ENCODE assay signal across 16 cellular contexts in the genomic region with DNA sequence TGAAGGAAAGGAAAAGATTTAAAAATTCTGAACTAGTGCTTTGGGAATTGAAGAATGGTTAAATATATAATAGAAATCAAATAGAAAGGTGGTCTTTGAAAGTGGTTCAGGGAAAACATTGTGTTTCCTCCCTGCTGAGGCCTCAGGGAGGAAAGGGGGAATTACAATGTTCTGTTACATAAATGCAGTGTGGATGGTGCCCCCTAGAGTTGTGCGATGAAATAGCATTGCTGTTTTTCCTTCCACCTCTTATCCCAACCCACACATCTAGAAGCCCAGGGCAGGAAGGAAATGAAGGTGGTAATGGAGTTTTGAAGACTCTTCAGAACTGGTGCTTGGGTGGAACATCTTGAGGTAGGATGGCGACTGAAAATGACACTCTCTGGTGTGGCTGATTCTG. TPM values are rescaled to one million over a fixed set of nuclear protein-coding genes. Genes with fewer than 3 reads are reported as not detected.
DNase-seq lines count a peak whose midpoint lies in the region; ATAC-seq and TF ChIP-seq lines count a peak whose summit lies in the region.
"Had no signal": no experiment of that assay in that cellular context is flagged by ENCODE, and none has a peak within 500 bp of the region (broad histone marks: within the 10 kb centered on the region; RNA-seq: fewer than 3 reads in every experiment).

No MANE protein-coding gene starts in this region.

- no peak overlapping the region for H2AK5ac ChIP-seq in H9 (ENCODE audit: insufficient read length, low read length)

- H3K36me3 ChIP-seq in kidney epithelial cell (ENCODE audit: control insufficient read depth, insufficient read depth, low read length): no peaks in the 10 kb centered on the region
- H3K36me3 ChIP-seq: left ventricle myocardium inferior, Peyer's patch had no signal

- WGBS in H9 (ENCODE audit: extremely low coverage, insufficient read length, low lambda C conversion rate): no CpG with 5 or more reads among the region's 2 CpGs

- peak; percentile 84 for TF ChIP-seq CTCF in H9 (conservative IDR thresholded peaks at IDR 0.05)
- peak; percentile 27 for TF ChIP-seq CTCF in kidney epithelial cell (IDR thresholded peaks at IDR 0.05; ENCODE audit: insufficient read depth, low read length, poor library complexity, severe bottlenecking)
- TF ChIP-seq CTCF in CD14-positive monocyte (IDR thresholded peaks at IDR 0.05): no peak

- H3K9me3 Mint-ChIP-seq in H9: peaks cover 4 to 12% of the 10 kb centered on the region in 2 experiments; a peak in 4 of 5 replicates
- H3K9me3 Mint-ChIP-seq in activated naive CD8-positive, alpha-beta T cell treated with anti-CD3 and anti-CD28 coated beads, Interleukin-2, amount 50 U/mL, for 24 hours: peaks cover 6% of the 10 kb centered on the region
- H3K9me3 Mint-ChIP-seq in CD14-positive monocyte: peaks cover 0 to 6% (median 0%) of the 10 kb centered on the region in 7 donors
- H3K9me3 Mint-ChIP-seq in activated T-helper 2 cell treated with anti-CD3 and anti-CD28 coated beads, Interferon-gamma antibody, Interleukin-2, Interleukin-4, amounts not matched to agents 10 μg/mL and 5 μg/mL and 100 μg/mL, durations not matched to agents 14 hours and 24 hours and 36 hours: no peaks in the 10 kb centered on the region

- H2BK120ac ChIP-seq in H9 (ENCODE audit: low read depth, low read length, poor library complexity, severe bottlenecking): no peak overlapping the region

- H3K27me3 ChIP-seq in H9 (ENCODE audit: insufficient read depth, low read length) (peaks cover 5% of the 10 kb centered on the region; the same call in 1 of the 2 replicates), kidney epithelial cell (ENCODE audit: control insufficient read depth, insufficient read depth, low read length) (no peaks in the 10 kb centered on the region)
- H3K27me3 ChIP-seq: body of pancreas, Peyer's patch had no signal

- no peaks in the 10 kb centered on the region for H3K9me3 ChIP-seq in H9 (ENCODE audit: control insufficient read depth, low read depth, low read length)
- H3K9me3 ChIP-seq: body of pancreas, Peyer's patch had no signal

- no peak overlapping the region for H2BK12ac ChIP-seq in H9 (ENCODE audit: insufficient read length, low read depth, low read length)

- no peak overlapping the region for H4K8ac ChIP-seq in H9 (replicated peaks; ENCODE audit: insufficient read length, low read depth, low read length)

- H3K4me3 Mint-ChIP-seq in H9 (no peak overlapping the region), CD14-positive monocyte (no peak overlapping the region)
- no peak overlapping the region for H3K4me3 Mint-ChIP-seq in activated naive CD8-positive, alpha-beta T cell treated with anti-CD3 and anti-CD28 coated beads, Interleukin-2, amount 50 U/mL, for 24 hours
- no peak overlapping the region for H3K4me3 Mint-ChIP-seq in activated T-helper 2 cell treated with anti-CD3 and anti-CD28 coated beads, Interferon-gamma antibody, Interleukin-2, Interleukin-4, amounts not matched to agents 10 μg/mL and 5 μg/mL and 100 μg/mL, durations not matched to agents 14 hours and 24 hours and 36 hours (ENCODE audit: low read depth)

- H2AFZ ChIP-seq in H9 (ENCODE audit: low read length): no peak overlapping the region

- intact Hi-C loops in CD14-positive monocyte (cut with micrococcal nuclease): no loop called here
- intact Hi-C loops in activated T-helper 2 cell treated with anti-CD3 and anti-CD28 coated beads, Interferon-gamma antibody, Interleukin-2, Interleukin-4, amounts not matched to agents 10 μg/mL and 5 μg/mL and 100 μg/mL, durations not matched to agents 14 hours and 24 hours and 36 hours (cut with micrococcal nuclease): no loop called here

- no peak overlapping the region for H2BK15ac ChIP-seq in H9 (ENCODE audit: low read depth, low read length)

- no peak for ATAC-seq in activated naive CD8-positive, alpha-beta T cell treated with anti-CD3 and anti-CD28 coated beads, Interleukin-2, amount 50 U/mL, for 24 hours
- no peak for ATAC-seq in GM21423 (IDR thresholded peaks at IDR 0.05; ENCODE audit: unreplicated experiment)
- ATAC-seq: body of pancreas had no signal

- no peak overlapping the region for H3K27ac ChIP-seq in H9 (ENCODE audit: insufficient read length, low read depth, low read length)
- H3K27ac ChIP-seq: body of pancreas, left ventricle myocardium inferior, Peyer's patch had no signal

- H3K14ac ChIP-seq in H9 (ENCODE audit: insufficient read depth, low read length): no peak overlapping the region

- no peak overlapping the region for H2BK5ac ChIP-seq in H9 (ENCODE audit: insufficient read length, low read length)

- H3K18ac ChIP-seq in H9 (ENCODE audit: insufficient read length, low read depth, low read length): no peak overlapping the region

- peaks cover 0 to 35% (median 0%) of the 10 kb centered on the region in 3 experiments; a peak in 3 of 7 replicates for H3K36me3 Mint-ChIP-seq in H9 (ENCODE audit: insufficient read depth in 1 of 3, low read depth in 3 of 3)
- H3K36me3 Mint-ChIP-seq in activated naive CD8-positive, alpha-beta T cell treated with anti-CD3 and anti-CD28 coated beads, Interleukin-2, amount 50 U/mL, for 24 hours (ENCODE audit: low read depth): no peaks in the 10 kb centered on the region
- H3K36me3 Mint-ChIP-seq in CD14-positive monocyte: no peaks in the 10 kb centered on the region
- H3K36me3 Mint-ChIP-seq in activated T-helper 2 cell treated with anti-CD3 and anti-CD28 coated beads, Interferon-gamma antibody, Interleukin-2, Interleukin-4, amounts not matched to agents 10 μg/mL and 5 μg/mL and 100 μg/mL, durations not matched to agents 14 hours and 24 hours and 36 hours (ENCODE audit: low read depth): no peaks in the 10 kb centered on the region

- H3K27ac Mint-ChIP-seq in H9 (no peak overlapping the region), CD14-positive monocyte (no peak overlapping the region)
- no peak overlapping the region for H3K27ac Mint-ChIP-seq in activated naive CD8-positive, alpha-beta T cell treated with anti-CD3 and anti-CD28 coated beads, Interleukin-2, amount 50 U/mL, for 24 hours
- H3K27ac Mint-ChIP-seq in activated T-helper 2 cell treated with anti-CD3 and anti-CD28 coated beads, Interferon-gamma antibody, Interleukin-2, Interleukin-4, amounts not matched to agents 10 μg/mL and 5 μg/mL and 100 μg/mL, durations not matched to agents 14 hours and 24 hours and 36 hours: no peak overlapping the region

- no peak overlapping the region for H4K5ac ChIP-seq in H9 (ENCODE audit: insufficient read length, low read depth, low read length)

- H4K20me1 ChIP-seq in H9 (ENCODE audit: control insufficient read depth, insufficient read depth, insufficient read length): no peaks in the 10 kb centered on the region

- no peak overlapping the region for H2BK20ac ChIP-seq in H9 (ENCODE audit: low read depth, low read length, poor library complexity, severe bottlenecking)

- H3K23me2 ChIP-seq in H9 (ENCODE audit: insufficient read length, low read depth, low read length, poor library complexity, severe bottlenecking): no peaks in the 10 kb centered on the region

- no peak overlapping the region for H3K9ac ChIP-seq in H9 (ENCODE audit: extremely low read depth, insufficient read length, low read length)

- no peak overlapping the region for H3T11ph ChIP-seq in H9 (ENCODE audit: low read length)

- H3K4me3 ChIP-seq in kidney epithelial cell (ENCODE audit: low read depth, low read length): no peak overlapping the region
- H3K4me3 ChIP-seq: body of pancreas, left ventricle myocardium inferior, Peyer's patch had no signal

- peak; percentile 62 for DNase-seq in DMS53 (lab: John Stamatoyannopoulos, UW)
- no peak for DNase-seq in H9
- peak; percentile 0 for DNase-seq in OCI-M1 (lab: John Stamatoyannopoulos, UW)
- DNase-seq in kidney epithelial cell (ENCODE audit: low read depth): no peak
- DNase-seq in activated naive CD8-positive, alpha-beta T cell treated with anti-CD3 and anti-CD28 coated beads, Interleukin-2, amount 50 U/mL, for 24 hours: no peak
- DNase-seq in CD14-positive monocyte (ENCODE audit: low spot score): no peak
- DNase-seq in activated T-helper 2 cell treated with anti-CD3 and anti-CD28 coated beads, Interferon-gamma antibody, Interleukin-2, Interleukin-4, amounts not matched to agents 10 μg/mL and 5 μg/mL and 100 μg/mL, durations not matched to agents 14 hours and 24 hours and 36 hours (ENCODE audit: low spot score): no peak
- DNase-seq: activated gamma-delta T cell treated with Interleukin-2 at 50 U/mL for 16 hours, body of pancreas, C1 segment of cervical spinal cord, left ventricle myocardium inferior, NCI-H226, Peyer's patch had no signal

- no peak overlapping the region for H4K91ac ChIP-seq in H9 (ENCODE audit: insufficient read length, low read depth, low read length)

- H3K27me3 Mint-ChIP-seq in H9 (ENCODE audit: low read depth): peaks cover 51% of the 10 kb centered on the region
- peaks cover 16% of the 10 kb centered on the region for H3K27me3 Mint-ChIP-seq in activated naive CD8-positive, alpha-beta T cell treated with anti-CD3 and anti-CD28 coated beads, Interleukin-2, amount 50 U/mL, for 24 hours
- peaks cover 14 to 24% (median 22%) of the 10 kb centered on the region in 3 donors for H3K27me3 Mint-ChIP-seq in CD14-positive monocyte (ENCODE audit: low read depth in 3 of 3)
- H3K27me3 Mint-ChIP-seq in activated T-helper 2 cell treated with anti-CD3 and anti-CD28 coated beads, Interferon-gamma antibody, Interleukin-2, Interleukin-4, amounts not matched to agents 10 μg/mL and 5 μg/mL and 100 μg/mL, durations not matched to agents 14 hours and 24 hours and 36 hours (ENCODE audit: low read depth): peaks cover 9% of the 10 kb centered on the region

- no peak overlapping the region for H3K4ac ChIP-seq in H9 (ENCODE audit: low read depth, low read length)

- H3K4me1 Mint-ChIP-seq in H9: peaks cover 60% of the 10 kb centered on the region in 2 experiments
- peaks cover 2% of the 10 kb centered on the region for H3K4me1 Mint-ChIP-seq in activated naive CD8-positive, alpha-beta T cell treated with anti-CD3 and anti-CD28 coated beads, Interleukin-2, amount 50 U/mL, for 24 hours
- H3K4me1 Mint-ChIP-seq in CD14-positive monocyte: no peaks in the 10 kb centered on the region
- no peaks in the 10 kb centered on the region for H3K4me1 Mint-ChIP-seq in activated T-helper 2 cell treated with anti-CD3 and anti-CD28 coated beads, Interferon-gamma antibody, Interleukin-2, Interleukin-4, amounts not matched to agents 10 μg/mL and 5 μg/mL and 100 μg/mL, durations not matched to agents 14 hours and 24 hours and 36 hours (ENCODE audit: low read depth)

- H3K4me1 ChIP-seq in H9 (ENCODE audit: insufficient read depth, low read length): peaks cover 6% of the 10 kb centered on the region; the same call in 1 of the 2 replicates
- H3K4me1 ChIP-seq: body of pancreas, left ventricle myocardium inferior had no signal

- H3K79me2 ChIP-seq in H9 (ENCODE audit: insufficient read depth, low read length): no peaks in the 10 kb centered on the region

- no peak overlapping the region for H3K4me2 ChIP-seq in H9 (ENCODE audit: insufficient read depth, insufficient read length, low read length)

- H3K79me1 ChIP-seq in H9 (ENCODE audit: insufficient read depth, low read depth, low read length, poor library complexity, severe bottlenecking): no peaks in the 10 kb centered on the region

- H3K56ac ChIP-seq in H9 (ENCODE audit: insufficient read length, low read depth, low read length): no peak overlapping the region

- H3K23ac ChIP-seq in H9 (ENCODE audit: insufficient read length, low read depth, low read length): no peak overlapping the region

RNA-seq across cellular contexts. Expression of a gene that starts 6.4 kb away (rescaled TPM):
- 18.2 and 20.2 TPM in 2 replicates for total RNA-seq in H9 (2021)
- total RNA-seq in kidney epithelial cell: 7.4 and 7.9 TPM in 2 replicates
- not detected for polyA plus RNA-seq in CD14-positive monocyte
- not detected in 2 replicates for total RNA-seq in activated T-helper 2 cell treated with anti-CD3 and anti-CD28 coated beads, Interferon-gamma antibody, Interleukin-2, Interleukin-4, amounts not matched to agents 10 μg/mL and 5 μg/mL and 100 μg/mL, durations not matched to agents 14 hours and 24 hours and 36 hours
- total RNA-seq: left ventricle myocardium inferior, M059J, myocyte had no signal

Comparison
In these comparisons a context has a peak if more than half of its experiments do, and no peak if none do; other contexts are left out.
1. DNase-seq: peak in DMS53 (single experiment) and OCI-M1 (single experiment); none in H9 (single experiment), kidney epithelial cell (single experiment), activated naive CD8-positive, alpha-beta T cell treated with anti-CD3 and anti-CD28 coated beads, Interleukin-2, amount 50 U/mL, for 24 hours (single experiment), CD14-positive monocyte (single experiment) and activated T-helper 2 cell treated with anti-CD3 and anti-CD28 coated beads, Interferon-gamma antibody, Interleukin-2, Interleukin-4, amounts not matched to agents 10 μg/mL and 5 μg/mL and 100 μg/mL, durations not matched to agents 14 hours and 24 hours and 36 hours (single experiment).